Comparison of ENCODE assay signal across 1 cellular context in the genomic region with DNA sequence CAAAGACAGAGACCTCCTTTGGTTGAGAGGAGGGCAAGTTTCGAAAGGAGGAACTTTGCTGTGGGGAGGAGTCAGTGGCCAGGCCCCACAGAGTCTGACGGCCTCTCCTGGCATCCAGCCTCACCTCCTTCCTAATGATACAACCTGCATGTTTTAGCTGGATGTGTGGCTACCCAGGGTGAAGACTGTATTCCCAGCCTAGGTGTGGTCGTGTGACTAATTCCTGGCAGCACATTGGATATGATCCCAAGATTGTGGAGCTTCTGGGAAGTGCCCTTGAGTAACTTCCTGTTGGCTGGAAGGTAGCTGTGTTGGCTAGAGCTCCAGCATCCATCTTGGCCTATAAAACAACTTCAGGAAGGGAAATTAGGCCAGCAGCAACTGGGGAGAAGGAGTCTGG.
TF ChIP-seq lines count a peak whose summit lies in the region.

No MANE protein-coding gene starts in this region.

TF ChIP-seq in HepG2, 621 proteins besides CTCF, POLR2A, EP300 and RAD21:
- TF ChIP-seq ATAD3A (CRISPR knock-in tag; IDR thresholded peaks at IDR 0.05) (no peak), PLRG1 (conservative IDR thresholded peaks at IDR 0.05) (no peak), ZNF232 (CRISPR knock-in tag; IDR thresholded peaks at IDR 0.05; ENCODE audit: borderline replicate concordance) (no peak), ZBTB25 (CRISPR knock-in tag; IDR thresholded peaks at IDR 0.05) (no peak), NCOR1 (IDR thresholded peaks at IDR 0.05; ENCODE audit: borderline replicate concordance, low read length) (no peak), NR2F1 (CRISPR knock-in tag; IDR thresholded peaks at IDR 0.05) (no peak), MIXL1 (CRISPR knock-in tag; IDR thresholded peaks at IDR 0.05) (no peak), IRF2 (CRISPR knock-in tag; IDR thresholded peaks at IDR 0.05) (no peak), ZNF431 (CRISPR knock-in tag; IDR thresholded peaks at IDR 0.05; ENCODE audit: borderline replicate concordance, low read depth) (no peak), SALL1 (CRISPR knock-in tag; IDR thresholded peaks at IDR 0.05) (no peak), DMAP1 (CRISPR knock-in tag; IDR thresholded peaks at IDR 0.05) (no peak), CHD4 (IDR thresholded peaks at IDR 0.05; ENCODE audit: borderline replicate concordance, low read length) (no peak), SMARCC2 (IDR thresholded peaks at IDR 0.05) (no peak), ZNF264 (CRISPR knock-in tag; IDR thresholded peaks at IDR 0.05) (no peak)
- TF ChIP-seq, protein P1, sequence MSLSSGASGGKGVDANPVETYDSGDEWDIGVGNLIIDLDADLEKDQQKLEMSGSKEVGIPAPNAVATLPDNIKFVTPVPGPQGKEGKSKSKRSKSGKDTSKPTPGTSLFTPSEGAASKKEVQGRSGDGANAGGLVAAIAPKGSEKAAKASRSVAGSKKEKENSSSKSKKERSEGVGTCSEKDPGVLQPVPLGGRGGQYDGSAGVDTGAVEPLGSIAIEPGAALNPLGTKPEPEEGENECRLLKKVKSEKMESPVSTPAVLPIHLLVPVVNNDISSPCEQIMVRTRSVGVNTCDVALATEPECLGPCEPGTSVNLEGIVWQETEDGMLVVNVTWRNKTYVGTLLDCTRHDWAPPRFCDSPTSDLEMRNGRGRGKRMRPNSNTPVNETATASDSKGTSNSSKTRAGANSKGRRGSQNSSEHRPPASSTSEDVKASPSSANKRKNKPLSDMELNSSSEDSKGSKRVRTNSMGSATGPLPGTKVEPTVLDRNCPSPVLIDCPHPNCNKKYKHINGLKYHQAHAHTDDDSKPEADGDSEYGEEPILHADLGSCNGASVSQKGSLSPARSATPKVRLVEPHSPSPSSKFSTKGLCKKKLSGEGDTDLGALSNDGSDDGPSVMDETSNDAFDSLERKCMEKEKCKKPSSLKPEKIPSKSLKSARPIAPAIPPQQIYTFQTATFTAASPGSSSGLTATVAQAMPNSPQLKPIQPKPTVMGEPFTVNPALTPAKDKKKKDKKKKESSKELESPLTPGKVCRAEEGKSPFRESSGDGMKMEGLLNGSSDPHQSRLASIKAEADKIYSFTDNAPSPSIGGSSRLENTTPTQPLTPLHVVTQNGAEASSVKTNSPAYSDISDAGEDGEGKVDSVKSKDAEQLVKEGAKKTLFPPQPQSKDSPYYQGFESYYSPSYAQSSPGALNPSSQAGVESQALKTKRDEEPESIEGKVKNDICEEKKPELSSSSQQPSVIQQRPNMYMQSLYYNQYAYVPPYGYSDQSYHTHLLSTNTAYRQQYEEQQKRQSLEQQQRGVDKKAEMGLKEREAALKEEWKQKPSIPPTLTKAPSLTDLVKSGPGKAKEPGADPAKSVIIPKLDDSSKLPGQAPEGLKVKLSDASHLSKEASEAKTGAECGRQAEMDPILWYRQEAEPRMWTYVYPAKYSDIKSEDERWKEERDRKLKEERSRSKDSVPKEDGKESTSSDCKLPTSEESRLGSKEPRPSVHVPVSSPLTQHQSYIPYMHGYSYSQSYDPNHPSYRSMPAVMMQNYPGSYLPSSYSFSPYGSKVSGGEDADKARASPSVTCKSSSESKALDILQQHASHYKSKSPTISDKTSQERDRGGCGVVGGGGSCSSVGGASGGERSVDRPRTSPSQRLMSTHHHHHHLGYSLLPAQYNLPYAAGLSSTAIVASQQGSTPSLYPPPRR (CRISPR knock-in tag; IDR thresholded peaks at IDR 0.05; ENCODE audit: borderline replicate concordance), result no peak
- TF ChIP-seq, protein P2, sequence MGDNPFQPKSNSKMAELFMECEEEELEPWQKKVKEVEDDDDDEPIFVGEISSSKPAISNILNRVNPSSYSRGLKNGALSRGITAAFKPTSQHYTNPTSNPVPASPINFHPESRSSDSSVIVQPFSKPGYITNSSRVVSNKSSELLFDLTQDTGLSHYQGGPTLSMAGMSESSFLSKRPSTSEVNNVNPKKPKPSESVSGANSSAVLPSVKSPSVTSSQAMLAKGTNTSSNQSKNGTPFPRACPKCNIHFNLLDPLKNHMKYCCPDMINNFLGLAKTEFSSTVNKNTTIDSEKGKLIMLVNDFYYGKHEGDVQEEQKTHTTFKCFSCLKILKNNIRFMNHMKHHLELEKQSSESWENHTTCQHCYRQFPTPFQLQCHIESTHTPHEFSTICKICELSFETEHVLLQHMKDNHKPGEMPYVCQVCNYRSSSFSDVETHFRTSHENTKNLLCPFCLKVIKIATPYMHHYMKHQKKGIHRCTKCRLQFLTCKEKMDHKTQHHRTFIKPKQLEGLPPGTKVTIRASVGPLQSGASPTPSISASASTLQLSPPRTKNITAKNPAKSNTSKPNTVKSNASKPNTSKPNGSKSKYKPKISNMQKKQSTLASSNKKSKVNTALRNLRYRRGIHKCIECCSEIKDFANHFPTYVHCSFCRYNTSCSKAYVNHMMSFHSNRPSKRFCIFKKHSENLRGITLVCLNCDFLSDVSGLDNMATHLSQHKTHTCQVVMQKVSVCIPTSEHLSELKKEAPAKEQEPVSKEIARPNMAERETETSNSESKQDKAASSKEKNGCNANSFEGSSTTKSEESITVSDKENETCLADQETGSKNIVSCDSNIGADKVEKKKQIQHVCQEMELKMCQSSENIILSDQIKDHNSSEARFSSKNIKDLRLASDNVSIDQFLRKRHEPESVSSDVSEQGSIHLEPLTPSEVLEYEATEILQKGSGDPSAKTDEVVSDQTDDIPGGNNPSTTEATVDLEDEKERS (CRISPR knock-in tag; IDR thresholded peaks at IDR 0.05), result no peak
- TF ChIP-seq, protein P3, sequence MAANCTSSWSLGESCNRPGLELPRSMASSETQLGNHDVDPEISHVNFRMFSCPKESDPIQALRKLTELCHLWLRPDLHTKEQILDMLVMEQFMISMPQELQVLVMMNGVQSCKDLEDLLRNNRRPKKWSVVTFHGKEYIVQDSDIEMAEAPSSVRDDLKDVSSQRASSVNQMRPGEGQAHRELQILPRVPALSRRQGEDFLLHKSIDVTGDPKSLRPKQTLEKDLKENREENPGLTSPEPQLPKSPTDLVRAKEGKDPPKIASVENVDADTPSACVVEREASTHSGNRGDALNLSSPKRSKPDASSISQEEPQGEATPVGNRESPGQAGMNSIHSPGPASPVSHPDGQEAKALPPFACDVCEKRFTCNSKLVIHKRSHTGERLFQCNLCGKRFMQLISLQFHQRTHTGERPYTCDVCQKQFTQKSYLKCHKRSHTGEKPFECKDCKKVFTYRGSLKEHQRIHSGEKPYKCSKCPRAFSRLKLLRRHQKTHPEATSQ (CRISPR knock-in tag; IDR thresholded peaks at IDR 0.05; ENCODE audit: borderline replicate concordance), result no peak
- TF ChIP-seq, protein P4, sequence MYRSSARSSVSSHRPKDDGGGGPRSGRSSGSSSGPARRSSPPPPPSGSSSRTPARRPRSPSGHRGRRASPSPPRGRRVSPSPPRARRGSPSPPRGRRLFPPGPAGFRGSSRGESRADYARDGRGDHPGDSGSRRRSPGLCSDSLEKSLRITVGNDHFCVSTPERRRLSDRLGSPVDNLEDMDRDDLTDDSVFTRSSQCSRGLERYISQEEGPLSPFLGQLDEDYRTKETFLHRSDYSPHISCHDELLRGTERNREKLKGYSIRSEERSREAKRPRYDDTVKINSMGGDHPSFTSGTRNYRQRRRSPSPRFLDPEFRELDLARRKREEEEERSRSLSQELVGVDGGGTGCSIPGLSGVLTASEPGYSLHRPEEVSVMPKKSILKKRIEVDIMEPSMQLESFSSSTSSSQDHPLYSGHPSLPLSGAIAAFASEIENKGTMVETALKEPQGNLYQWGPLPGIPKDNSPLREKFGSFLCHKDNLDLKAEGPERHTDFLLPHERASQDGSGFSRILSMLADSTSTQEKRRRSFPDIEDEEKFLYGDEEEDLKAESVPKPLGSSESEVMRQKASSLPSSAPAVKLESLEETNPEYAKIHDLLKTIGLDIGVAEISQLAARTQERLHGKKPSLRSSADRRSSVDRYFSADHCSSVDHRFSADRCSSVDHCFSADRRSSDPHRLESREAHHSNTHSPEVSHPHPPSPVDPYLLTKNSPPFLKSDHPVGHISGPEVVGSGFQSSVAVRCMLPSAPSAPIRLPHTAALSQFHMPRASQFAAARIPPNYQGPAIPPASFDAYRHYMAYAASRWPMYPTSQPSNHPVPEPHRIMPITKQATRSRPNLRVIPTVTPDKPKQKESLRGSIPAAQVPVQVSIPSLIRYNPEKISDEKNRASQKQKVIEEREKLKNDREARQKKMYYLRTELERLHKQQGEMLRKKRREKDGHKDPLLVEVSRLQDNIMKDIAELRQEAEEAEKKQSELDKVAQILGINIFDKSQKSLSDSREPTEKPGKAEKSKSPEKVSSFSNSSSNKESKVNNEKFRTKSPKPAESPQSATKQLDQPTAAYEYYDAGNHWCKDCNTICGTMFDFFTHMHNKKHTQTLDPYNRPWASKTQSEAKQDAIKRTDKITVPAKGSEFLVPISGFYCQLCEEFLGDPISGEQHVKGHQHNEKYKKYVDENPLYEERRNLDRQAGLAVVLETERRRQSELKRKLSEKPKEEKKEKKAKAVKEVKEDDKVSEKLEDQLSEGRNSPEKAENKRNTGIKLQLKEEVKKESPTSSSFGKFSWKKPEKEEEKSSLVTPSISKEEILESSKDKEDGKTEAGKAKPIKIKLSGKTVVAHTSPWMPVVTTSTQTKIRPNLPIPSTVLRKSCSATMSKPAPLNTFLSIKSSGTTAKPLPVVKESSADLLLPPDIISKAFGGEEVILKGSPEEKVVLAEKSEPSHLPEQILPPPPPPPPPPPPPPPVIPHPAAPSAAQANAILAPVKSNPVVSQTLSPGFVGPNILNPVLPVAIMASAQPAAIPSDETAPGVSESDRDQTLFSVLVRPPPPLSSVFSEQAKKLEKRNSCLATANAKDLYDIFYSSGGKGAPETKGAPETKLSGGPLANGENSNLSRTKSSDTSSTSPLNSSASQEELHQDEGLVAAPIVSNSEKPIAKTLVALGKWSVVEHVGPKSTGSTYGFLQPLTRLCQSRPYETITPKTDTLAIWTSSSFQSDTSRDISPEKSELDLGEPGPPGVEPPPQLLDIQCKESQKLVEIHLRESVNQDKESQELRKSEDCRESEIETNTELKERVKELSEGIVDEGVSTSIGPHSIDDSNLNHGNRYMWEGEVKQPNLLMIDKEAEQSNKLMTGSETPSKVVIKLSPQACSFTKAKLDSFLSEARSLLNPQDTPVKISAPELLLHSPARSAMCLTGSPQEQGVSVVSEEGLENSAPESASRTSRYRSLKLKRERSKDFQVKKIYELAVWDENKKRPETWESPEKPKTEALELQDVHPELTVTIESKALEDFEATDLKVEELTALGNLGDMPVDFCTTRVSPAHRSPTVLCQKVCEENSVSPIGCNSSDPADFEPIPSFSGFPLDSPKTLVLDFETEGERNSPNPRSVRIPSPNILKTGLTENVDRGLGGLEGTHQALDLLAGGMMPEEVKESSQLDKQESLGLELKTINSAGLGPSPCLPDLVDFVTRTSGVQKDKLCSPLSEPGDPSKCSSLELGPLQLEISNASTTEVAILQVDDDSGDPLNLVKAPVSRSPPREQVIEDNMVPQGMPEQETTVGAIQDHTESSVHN (CRISPR knock-in tag; IDR thresholded peaks at IDR 0.05), result no peak
